2 cellular contexts compared by ENCODE assay signal in the genomic region with DNA sequence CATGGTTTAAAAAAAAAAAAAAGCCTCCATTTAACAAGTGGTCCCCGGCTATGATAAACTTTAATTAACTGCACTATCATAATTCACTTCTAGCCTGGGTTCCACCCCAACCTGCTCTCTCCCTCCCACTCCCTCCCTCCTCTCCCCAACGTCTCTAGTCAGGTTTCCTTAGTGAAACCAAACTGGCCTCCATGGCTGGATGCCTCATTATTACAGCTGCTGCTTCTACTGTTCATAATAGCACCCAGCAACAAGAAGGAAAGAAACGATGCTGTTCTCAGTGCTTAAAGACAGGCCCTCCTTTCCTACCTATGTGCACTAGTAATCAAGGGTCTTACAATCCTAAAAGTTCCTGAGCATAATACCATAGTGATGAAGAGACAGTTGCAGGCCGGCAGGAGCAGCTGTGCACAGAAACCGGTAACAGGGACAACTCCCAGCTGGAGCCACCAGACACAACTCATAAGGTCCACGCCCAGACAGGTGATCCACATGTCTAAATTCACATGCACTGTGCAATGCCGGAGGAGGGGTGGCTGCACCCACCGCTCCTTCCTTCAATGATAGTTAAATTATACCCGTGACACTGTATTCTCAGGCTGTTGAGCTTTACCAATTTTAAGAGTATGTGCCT.
A peak's percentile ranks its signal among the peaks of the same experiment; 100 is the strongest.
TF ChIP-seq lines count a peak whose summit lies in the region.

No MANE protein-coding gene starts in this region.

TF ChIP-seq in HepG2, 621 proteins besides CTCF, POLR2A, EP300 and RAD21:
- TF ChIP-seq TFAP4 (IDR thresholded peaks at IDR 0.05; ENCODE audit: borderline replicate concordance, low read depth), result peak; percentile 39; the same call in 1 of the 2 replicates
- no peak for TF ChIP-seq ATF4 (CRISPR knock-in tag; IDR thresholded peaks at IDR 0.05)

TF ChIP-seq in GM12878, 131 proteins besides CTCF, POLR2A, EP300 and RAD21:
- TF ChIP-seq EED (IDR thresholded peaks at IDR 0.05; ENCODE audit: low read depth) (peak; percentile 77), FOS (IDR thresholded peaks at IDR 0.05; ENCODE audit: borderline replicate concordance, extremely low read depth, insufficient read length) (no peak), BMI1 (IDR thresholded peaks at IDR 0.05; ENCODE audit: borderline replicate concordance) (no peak), MYC (IDR thresholded peaks at IDR 0.05; ENCODE audit: insufficient read depth, insufficient read length, insufficient replicate concordance, low read length, severe bottlenecking) (no peak), TCF12 (IDR thresholded peaks at IDR 0.05; ENCODE audit: low read depth, low read length) (0 out of 2 replicates have a peak, but pooled peaks have one; percentile 4), TCF3 (IDR thresholded peaks at IDR 0.05; ENCODE audit: borderline replicate concordance, insufficient read depth, low read depth, low read length) (peak; percentile 10; the same call in 1 of the 2 replicates), SPI1 (IDR thresholded peaks at IDR 0.05; ENCODE audit: borderline replicate concordance, insufficient read depth, low read depth, low read length) (no peak), JUND (IDR thresholded peaks at IDR 0.05; ENCODE audit: low read depth, low read length) (no peak), SMAD5 (IDR thresholded peaks at IDR 0.05; ENCODE audit: low read depth) (no peak), IKZF2 (IDR thresholded peaks at IDR 0.05) (no peak), ZNF622 (IDR thresholded peaks at IDR 0.05) (no peak), ZBED1 (IDR thresholded peaks at IDR 0.05; ENCODE audit: borderline replicate concordance) (0 out of 2 replicates have a peak, but pooled peaks have one; percentile 19), BRCA1 (IDR thresholded peaks at IDR 0.05; ENCODE audit: low read depth, low read length) (no peak), CREM (IDR thresholded peaks at IDR 0.05; ENCODE audit: low read depth) (no peak), NBN (IDR thresholded peaks at IDR 0.05) (no peak), ESRRA (IDR thresholded peaks at IDR 0.05; ENCODE audit: low read length) (no peak), FOXM1 (IDR thresholded peaks at IDR 0.05; ENCODE audit: low read depth, low read length) (no peak), ZNF24 (IDR thresholded peaks at IDR 0.05) (no peak), E2F4 (IDR thresholded peaks at IDR 0.05; ENCODE audit: low read depth, low read length) (no peak), MEF2A (IDR thresholded peaks at IDR 0.05; ENCODE audit: insufficient read depth, low read depth, low read length) (no peak), BHLHE40 (IDR thresholded peaks at IDR 0.05; ENCODE audit: borderline replicate concordance in 1 of 2, low read depth in 2 of 2, low read length in 1 of 2) (no peak), SMARCA5 (IDR thresholded peaks at IDR 0.05) (no peak), HDGF (IDR thresholded peaks at IDR 0.05) (no peak), YY1 (IDR thresholded peaks at IDR 0.05; ENCODE audit: low read depth, low read length) (peak; percentile 40; the same call in 1 of the 2 replicates), SREBF1 (IDR thresholded peaks at IDR 0.05; ENCODE audit: low read length) (no peak)
- TF ChIP-seq, protein P1, sequence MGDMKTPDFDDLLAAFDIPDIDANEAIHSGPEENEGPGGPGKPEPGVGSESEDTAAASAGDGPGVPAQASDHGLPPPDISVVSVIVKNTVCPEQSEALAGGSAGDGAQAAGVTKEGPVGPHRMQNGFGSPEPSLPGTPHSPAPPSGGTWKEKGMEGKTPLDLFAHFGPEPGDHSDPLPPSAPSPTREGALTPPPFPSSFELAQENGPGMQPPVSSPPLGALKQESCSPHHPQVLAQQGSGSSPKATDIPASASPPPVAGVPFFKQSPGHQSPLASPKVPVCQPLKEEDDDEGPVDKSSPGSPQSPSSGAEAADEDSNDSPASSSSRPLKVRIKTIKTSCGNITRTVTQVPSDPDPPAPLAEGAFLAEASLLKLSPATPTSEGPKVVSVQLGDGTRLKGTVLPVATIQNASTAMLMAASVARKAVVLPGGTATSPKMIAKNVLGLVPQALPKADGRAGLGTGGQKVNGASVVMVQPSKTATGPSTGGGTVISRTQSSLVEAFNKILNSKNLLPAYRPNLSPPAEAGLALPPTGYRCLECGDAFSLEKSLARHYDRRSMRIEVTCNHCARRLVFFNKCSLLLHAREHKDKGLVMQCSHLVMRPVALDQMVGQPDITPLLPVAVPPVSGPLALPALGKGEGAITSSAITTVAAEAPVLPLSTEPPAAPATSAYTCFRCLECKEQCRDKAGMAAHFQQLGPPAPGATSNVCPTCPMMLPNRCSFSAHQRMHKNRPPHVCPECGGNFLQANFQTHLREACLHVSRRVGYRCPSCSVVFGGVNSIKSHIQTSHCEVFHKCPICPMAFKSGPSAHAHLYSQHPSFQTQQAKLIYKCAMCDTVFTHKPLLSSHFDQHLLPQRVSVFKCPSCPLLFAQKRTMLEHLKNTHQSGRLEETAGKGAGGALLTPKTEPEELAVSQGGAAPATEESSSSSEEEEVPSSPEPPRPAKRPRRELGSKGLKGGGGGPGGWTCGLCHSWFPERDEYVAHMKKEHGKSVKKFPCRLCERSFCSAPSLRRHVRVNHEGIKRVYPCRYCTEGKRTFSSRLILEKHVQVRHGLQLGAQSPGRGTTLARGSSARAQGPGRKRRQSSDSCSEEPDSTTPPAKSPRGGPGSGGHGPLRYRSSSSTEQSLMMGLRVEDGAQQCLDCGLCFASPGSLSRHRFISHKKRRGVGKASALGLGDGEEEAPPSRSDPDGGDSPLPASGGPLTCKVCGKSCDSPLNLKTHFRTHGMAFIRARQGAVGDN (IDR thresholded peaks at IDR 0.05), result no peak
- TF ChIP-seq, protein P2, sequence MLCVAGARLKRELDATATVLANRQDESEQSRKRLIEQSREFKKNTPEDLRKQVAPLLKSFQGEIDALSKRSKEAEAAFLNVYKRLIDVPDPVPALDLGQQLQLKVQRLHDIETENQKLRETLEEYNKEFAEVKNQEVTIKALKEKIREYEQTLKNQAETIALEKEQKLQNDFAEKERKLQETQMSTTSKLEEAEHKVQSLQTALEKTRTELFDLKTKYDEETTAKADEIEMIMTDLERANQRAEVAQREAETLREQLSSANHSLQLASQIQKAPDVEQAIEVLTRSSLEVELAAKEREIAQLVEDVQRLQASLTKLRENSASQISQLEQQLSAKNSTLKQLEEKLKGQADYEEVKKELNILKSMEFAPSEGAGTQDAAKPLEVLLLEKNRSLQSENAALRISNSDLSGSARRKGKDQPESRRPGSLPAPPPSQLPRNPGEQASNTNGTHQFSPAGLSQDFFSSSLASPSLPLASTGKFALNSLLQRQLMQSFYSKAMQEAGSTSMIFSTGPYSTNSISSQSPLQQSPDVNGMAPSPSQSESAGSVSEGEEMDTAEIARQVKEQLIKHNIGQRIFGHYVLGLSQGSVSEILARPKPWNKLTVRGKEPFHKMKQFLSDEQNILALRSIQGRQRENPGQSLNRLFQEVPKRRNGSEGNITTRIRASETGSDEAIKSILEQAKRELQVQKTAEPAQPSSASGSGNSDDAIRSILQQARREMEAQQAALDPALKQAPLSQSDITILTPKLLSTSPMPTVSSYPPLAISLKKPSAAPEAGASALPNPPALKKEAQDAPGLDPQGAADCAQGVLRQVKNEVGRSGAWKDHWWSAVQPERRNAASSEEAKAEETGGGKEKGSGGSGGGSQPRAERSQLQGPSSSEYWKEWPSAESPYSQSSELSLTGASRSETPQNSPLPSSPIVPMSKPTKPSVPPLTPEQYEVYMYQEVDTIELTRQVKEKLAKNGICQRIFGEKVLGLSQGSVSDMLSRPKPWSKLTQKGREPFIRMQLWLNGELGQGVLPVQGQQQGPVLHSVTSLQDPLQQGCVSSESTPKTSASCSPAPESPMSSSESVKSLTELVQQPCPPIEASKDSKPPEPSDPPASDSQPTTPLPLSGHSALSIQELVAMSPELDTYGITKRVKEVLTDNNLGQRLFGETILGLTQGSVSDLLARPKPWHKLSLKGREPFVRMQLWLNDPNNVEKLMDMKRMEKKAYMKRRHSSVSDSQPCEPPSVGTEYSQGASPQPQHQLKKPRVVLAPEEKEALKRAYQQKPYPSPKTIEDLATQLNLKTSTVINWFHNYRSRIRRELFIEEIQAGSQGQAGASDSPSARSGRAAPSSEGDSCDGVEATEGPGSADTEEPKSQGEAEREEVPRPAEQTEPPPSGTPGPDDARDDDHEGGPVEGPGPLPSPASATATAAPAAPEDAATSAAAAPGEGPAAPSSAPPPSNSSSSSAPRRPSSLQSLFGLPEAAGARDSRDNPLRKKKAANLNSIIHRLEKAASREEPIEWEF (IDR thresholded peaks at IDR 0.05; ENCODE audit: insufficient replicate concordance, low read depth, low read length), result peak; percentile 22
